Comparison of ENCODE assay signal across 26 cellular contexts in genomic region chr20:46770330-46771194, GRCh38.
DNase-seq lines count a peak whose midpoint lies in the region; ATAC-seq and TF ChIP-seq lines count a peak whose summit lies in the region.
"Had no signal": no experiment of that assay in that cellular context is flagged by ENCODE, and none has a peak within 500 bp of the region (broad histone marks: within the 10 kb centered on the region; RNA-seq: fewer than 3 reads in every experiment).

No MANE protein-coding gene starts in this region.

- H3K36me3 ChIP-seq in RWPE2 (ENCODE audit: low read depth): no peaks in the 10 kb centered on the region
- H3K36me3 ChIP-seq: heart left ventricle had no signal

- no peaks in the 10 kb centered on the region for H3K9me3 ChIP-seq in RWPE2 (ENCODE audit: severe bottlenecking)
- H3K9me3 ChIP-seq: heart left ventricle had no signal

- peak; percentile 68 for ATAC-seq in RWPE2 (ENCODE audit: low read depth)
- ATAC-seq in GM21390 (IDR thresholded peaks at IDR 0.05; ENCODE audit: unreplicated experiment): no peak
- ATAC-seq: activated naive CD8-positive, alpha-beta T cell treated with anti-CD3 and anti-CD28 coated beads, Interleukin-2, amount 50 U/mL, for 24 hours; heart left ventricle had no signal

- TF ChIP-seq CTCF in RWPE2 (IDR thresholded peaks at IDR 0.05; ENCODE audit: poor library complexity, severe bottlenecking) (no peak), epithelial cell of esophagus (IDR thresholded peaks at IDR 0.05; ENCODE audit: insufficient read depth, low read depth, low read length, missing control alignments) (no peak)

- H3K27ac ChIP-seq in RWPE2 (ENCODE audit: poor library complexity, severe bottlenecking): no peak overlapping the region
- H3K27ac ChIP-seq: heart left ventricle, VCaP had no signal

- no peaks in the 10 kb centered on the region for H3K27me3 ChIP-seq in RWPE2 (ENCODE audit: insufficient read depth, poor library complexity, severe bottlenecking)

- H3K4me1 ChIP-seq in RWPE2 (ENCODE audit: insufficient read depth, poor library complexity, severe bottlenecking): no peaks in the 10 kb centered on the region
- H3K4me1 ChIP-seq: heart left ventricle had no signal

- H3K4me3 ChIP-seq in RWPE2 (ENCODE audit: severe bottlenecking): no peak overlapping the region
- H3K4me3 ChIP-seq in epithelial cell of esophagus (ENCODE audit: low read length): no peak overlapping the region
- H3K4me3 ChIP-seq: heart left ventricle, lung had no signal

- DNase-seq in A172 (ENCODE audit: low spot score) (peak; percentile 47), HT1080 (ENCODE audit: low read depth) (peak; percentile 39), RWPE2 (ENCODE audit: low spot score) (no peak), epithelial cell of esophagus (ENCODE audit: low read depth) (peak; percentile 59), cerebellum (ENCODE audit: low spot score) (no peak), OCI-M2 (lab: John Stamatoyannopoulos, UW; ENCODE audit: unreplicated experiment) (no peak)
- no peak for DNase-seq in NK-92 treated with Interleukin-12 subunit alpha and Interleukin-12 subunit beta, amount 100 ng/mL, for 24 hours (lab: John Stamatoyannopoulos, UW)
- DNase-seq: activated CD4-positive, alpha-beta T cell treated with anti-CD3 and anti-CD28 coated beads for 48 hours; activated gamma-delta T cell; activated naive CD8-positive, alpha-beta T cell treated with anti-CD3 and anti-CD28 coated beads, Interleukin-2, amount 50 U/mL, for 24 hours; activated T-cell treated with anti-CD3 and anti-CD28 coated beads, Interleukin-2, amount 50 U/mL, for 1 hour; CD8-positive, alpha-beta memory T cell; DMS79; effector CD4-positive, alpha-beta T cell; erythroblast; heart left ventricle; HFFc6; NCI-H1105; NCI-H2081; NCI-H774; SHP77 treated with DMSO at 0.1 percent for 48 hours; SW 1271; T-helper 9 cell had no signal

Comparison
In these comparisons a context has a peak if more than half of its experiments do, and no peak if none do; other contexts are left out.
1. DNase-seq: peak in A172 (single experiment), HT1080 (single experiment) and epithelial cell of esophagus (single experiment); none in RWPE2 (single experiment), cerebellum (single experiment), OCI-M2 (single experiment) and NK-92 treated with Interleukin-12 subunit alpha and Interleukin-12 subunit beta, amount 100 ng/mL, for 24 hours (single experiment).